27 cellular contexts compared by ENCODE assay signal in the genomic region with DNA sequence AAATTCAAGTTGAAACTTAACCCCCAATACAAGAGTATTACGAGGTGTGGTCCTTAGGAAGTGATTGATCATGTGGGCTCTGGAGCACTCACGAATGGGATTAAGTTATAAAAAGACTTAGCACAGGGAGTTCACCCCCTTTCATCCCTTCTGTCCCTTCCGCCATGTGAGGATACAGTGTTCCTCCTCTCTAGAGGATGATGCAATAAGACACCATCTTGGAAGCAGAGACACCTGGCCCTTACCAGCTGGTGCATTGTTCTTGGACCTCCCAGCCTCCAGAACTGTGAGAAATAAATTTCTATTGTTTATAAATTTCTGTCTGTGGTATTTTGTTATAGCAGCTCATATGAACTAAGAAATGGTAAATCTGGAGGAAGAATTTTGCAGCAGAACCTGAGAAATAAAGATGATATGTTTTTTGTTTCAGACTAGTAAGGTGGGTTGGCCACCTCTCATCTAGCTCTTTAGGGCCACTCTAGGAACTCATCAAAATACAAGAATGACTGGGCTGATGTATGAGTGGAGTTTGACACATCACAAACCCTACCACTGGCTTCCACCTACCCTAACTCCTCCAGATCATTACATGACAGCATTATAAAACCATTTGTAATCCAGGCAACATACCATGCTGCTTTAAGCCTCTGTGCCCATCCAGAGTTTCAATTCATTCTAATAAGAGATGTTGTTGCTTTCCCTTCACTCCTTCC. TPM values are rescaled to one million over a fixed set of nuclear protein-coding genes. Genes with fewer than 3 reads are reported as not detected.
DNase-seq lines count a peak whose midpoint lies in the region; ATAC-seq, FAIRE-seq and TF ChIP-seq lines count a peak whose summit lies in the region.
"Had no signal": no experiment of that assay in that cellular context is flagged by ENCODE, and none has a peak within 500 bp of the region (broad histone marks: within the 10 kb centered on the region; RNA-seq: fewer than 3 reads in every experiment).

No MANE protein-coding gene starts in this region.

- no peak for TF ChIP-seq RAD21 in H1 (IDR thresholded peaks at IDR 0.05 in 1 of 2, conservative IDR thresholded peaks at IDR 0.05 in 1 of 2; ENCODE audit: low read depth in 2 of 2, low read length in 2 of 2)

- DNase-seq in NCI-H2171 treated with DMSO at 0.1 percent for 48 hours (lab: John Stamatoyannopoulos, UW) (peak; percentile 43), NCI-H2171 (lab: John Stamatoyannopoulos, UW) (no peak), WERI-Rb-1 (peak; percentile 10), H1 (ENCODE audit: low read depth in 1 of 2, low spot score in 2 of 2) (no peak), ecto neural progenitor cell (ENCODE audit: low spot score) (no peak)
- no peak for DNase-seq in activated T-cell treated with anti-CD3 and anti-CD28 coated beads, Interleukin-2, amount 50 U/mL, for 72 hours
- no peak for DNase-seq in activated T-cell treated with anti-CD3 and anti-CD28 coated beads, Interleukin-2, amount 50 U/mL, for 1 hour
- DNase-seq: 8988T; ACHN; AML-193; BE2C; CD4-positive, alpha-beta T cell; CD8-positive, alpha-beta memory T cell; DMS 273 treated with DMSO at 0.1 percent for 48 hours; DMS79; EL; GDM1; HFFc6 had no signal

- no peaks in the 10 kb centered on the region for H3K79me1 ChIP-seq in H1 (ENCODE audit: low read depth, low read length)

- peak; percentile 36 to 58 for ATAC-seq in activated T-cell treated with anti-CD3 and anti-CD28 coated beads, Interleukin-2, amount 50 U/mL, for 72 hours (replicated peaks in 1 of 2)
- no peak for ATAC-seq in GM18907 (IDR thresholded peaks at IDR 0.05; ENCODE audit: unreplicated experiment)
- ATAC-seq: A549, GM12878, GM23338 had no signal

- H2BK20ac ChIP-seq in H1 (ENCODE audit: low read length): no peak overlapping the region

- H3K27ac ChIP-seq in WERI-Rb-1 (no peak overlapping the region), H1 (ENCODE audit: low read depth, low read length) (no peak overlapping the region)
- H3K27ac ChIP-seq: A549; BLaER1 treated with 17β-estradiol and CSF1 and Interleukin-3, amounts not matched to agents 10 nM and 100 nM had no signal

- TF ChIP-seq EP300 in H1 (IDR thresholded peaks at IDR 0.05; ENCODE audit: borderline replicate concordance in 1 of 2, low read depth in 2 of 2, low read length in 2 of 2): no peak

- no peaks in the 10 kb centered on the region for H3K79me2 ChIP-seq in H1 (ENCODE audit: control insufficient read depth in 1 of 2, insufficient read depth in 2 of 2, low read length in 2 of 2)

- no peak overlapping the region for H2AK5ac ChIP-seq in H1 (ENCODE audit: low read depth, low read length)

- no peak overlapping the region for H3K23ac ChIP-seq in H1 (ENCODE audit: insufficient read length)

- no peak overlapping the region for H4K8ac ChIP-seq in H1 (ENCODE audit: extremely low read depth, insufficient read depth, low read length)

- H3K36me3 ChIP-seq in WERI-Rb-1: no peaks in the 10 kb centered on the region
- H3K36me3 ChIP-seq in H1 (ENCODE audit: control insufficient read depth in 2 of 4, insufficient read depth in 4 of 4, low read length in 3 of 4): no peaks in the 10 kb centered on the region
- H3K36me3 ChIP-seq: BE2C; BLaER1 treated with 17β-estradiol and CSF1 and Interleukin-3, amounts not matched to agents 10 nM and 100 nM; HAP-1 had no signal

- H3K14ac ChIP-seq in H1 (ENCODE audit: insufficient read length): no peak overlapping the region

- H4K20me1 ChIP-seq in H1 (replicated peaks in 1 of 2; ENCODE audit: control insufficient read depth in 1 of 2, insufficient read depth in 2 of 2, low read length in 2 of 2): no peaks in the 10 kb centered on the region
- H4K20me1 ChIP-seq: BLaER1 treated with 17β-estradiol and CSF1 and Interleukin-3, amounts not matched to agents 10 nM and 100 nM had no signal

- H3K9me3 ChIP-seq in WERI-Rb-1 (ENCODE audit: severe bottlenecking) (no peaks in the 10 kb centered on the region), H1 (ENCODE audit: insufficient read depth in 2 of 2, low read depth in 1 of 2, low read length in 1 of 2) (no peaks in the 10 kb centered on the region)
- H3K9me3 ChIP-seq: A549; BE2C; BLaER1 treated with 17β-estradiol and CSF1 and Interleukin-3, amounts not matched to agents 10 nM and 100 nM; HAP-1 had no signal

- POLR2A ChIA-PET in H1 (lab: Charles Lee; ENCODE audit: partially characterized antibody): no interaction called here

- H3K4me3 ChIP-seq in WERI-Rb-1 (ENCODE audit: low read depth, low read length) (no peak overlapping the region), H1 (ENCODE audit: extremely low read depth in 1 of 4, insufficient read depth in 2 of 4, low read depth in 3 of 4, low read length in 4 of 4) (no peak overlapping the region)
- H3K4me3 ChIP-seq: A549; BLaER1 treated with 17β-estradiol and CSF1 and Interleukin-3, amounts not matched to agents 10 nM and 100 nM; GM12878; GM23338; HAP-1 had no signal

- no peaks in the 10 kb centered on the region for H3K27me3 ChIP-seq in WERI-Rb-1 (ENCODE audit: insufficient read depth, low read depth, severe bottlenecking)
- H3K27me3 ChIP-seq in H1 (replicated peaks in 1 of 4; ENCODE audit: control insufficient read depth in 3 of 4, extremely low read depth in 1 of 4, insufficient read depth in 3 of 4, low read length in 3 of 4): no peaks in the 10 kb centered on the region
- H3K27me3 ChIP-seq: BE2C had no signal

- FAIRE-seq in H1 (lab: Jason Lieb, UNC): no peak
- FAIRE-seq: A549, D721Med, GM12878, H54 had no signal

- no peaks in the 10 kb centered on the region for H3K36me3 Mint-ChIP-seq in activated T-cell treated with anti-CD3 and anti-CD28 coated beads, Interleukin-2, amount 50 U/mL, for 72 hours (ENCODE audit: insufficient read depth in 2 of 2)
- H3K36me3 Mint-ChIP-seq: CD14-positive monocyte; CD8-positive, alpha-beta memory T cell had no signal

- H3K4me1 ChIP-seq in H1 (replicated peaks in 1 of 4; ENCODE audit: control insufficient read depth in 3 of 4, insufficient read depth in 4 of 4, low read length in 3 of 4): no peaks in the 10 kb centered on the region
- H3K4me1 ChIP-seq: A549; BE2C; BLaER1 treated with 17β-estradiol and CSF1 and Interleukin-3, amounts not matched to agents 10 nM and 100 nM; HAP-1 had no signal

- no peak overlapping the region for H4K5ac ChIP-seq in H1 (ENCODE audit: insufficient read length, low read depth, low read length)

- H3K56ac ChIP-seq in H1 (replicated peaks; ENCODE audit: insufficient read length, low read depth, low read length): no peak overlapping the region

- no peak overlapping the region for H3K18ac ChIP-seq in H1 (ENCODE audit: extremely low read depth, low read length)

- H3K9me3 Mint-ChIP-seq in activated T-cell treated with anti-CD3 and anti-CD28 coated beads, Interleukin-2, amount 50 U/mL, for 72 hours: no peaks in the 10 kb centered on the region
- H3K9me3 Mint-ChIP-seq: CD14-positive monocyte; CD4-positive, alpha-beta T cell; GM23338; HFFc6 had no signal

- no peaks in the 10 kb centered on the region for H3K4me1 Mint-ChIP-seq in activated T-cell treated with anti-CD3 and anti-CD28 coated beads, Interleukin-2, amount 50 U/mL, for 72 hours (ENCODE audit: low read depth)
- H3K4me1 Mint-ChIP-seq: CD14-positive monocyte; CD8-positive, alpha-beta memory T cell; GM23338 had no signal

- H2BK15ac ChIP-seq in H1 (ENCODE audit: low read length): no peak overlapping the region

- no peak overlapping the region for H3K4me3 Mint-ChIP-seq in activated T-cell treated with anti-CD3 and anti-CD28 coated beads, Interleukin-2, amount 50 U/mL, for 72 hours
- H3K4me3 Mint-ChIP-seq: CD4-positive, alpha-beta T cell; CD8-positive, alpha-beta memory T cell; GM23338; HFFc6 had no signal

- no peak overlapping the region for H3K4ac ChIP-seq in H1 (replicated peaks; ENCODE audit: insufficient read length, low read depth, low read length)

- TF ChIP-seq CTCF in WERI-Rb-1 (IDR thresholded peaks at IDR 0.05; ENCODE audit: low read depth, low read length) (no peak), H1 (IDR thresholded peaks at IDR 0.05; ENCODE audit: control extremely low read depth in 1 of 3, insufficient read depth in 1 of 3, low read depth in 1 of 3, low read length in 3 of 3) (no peak)

- no peak overlapping the region for H3K9ac ChIP-seq in H1 (replicated peaks in 1 of 4; ENCODE audit: extremely low read depth in 1 of 4, low read depth in 3 of 4, low read length in 3 of 4)
- H3K9ac ChIP-seq: BLaER1 treated with 17β-estradiol and CSF1 and Interleukin-3, amounts not matched to agents 10 nM and 100 nM had no signal

- H3K27ac Mint-ChIP-seq in activated T-cell treated with anti-CD3 and anti-CD28 coated beads, Interleukin-2, amount 50 U/mL, for 72 hours: no peak overlapping the region
- H3K27ac Mint-ChIP-seq: CD14-positive monocyte; CD4-positive, alpha-beta T cell; CD8-positive, alpha-beta memory T cell; GM23338; HFFc6 had no signal

- CTCF ChIA-PET in H1 (lab: Charles Lee; ENCODE audit: partially characterized antibody): interaction anchor here (0.6 to 1.0 kb wide), 3 partner anchors 14 to 152 kb away, joined by 3 read pairs; no protein-coding TSS in a partner anchor

- no peak for TF ChIP-seq POLR2A in H1 (IDR thresholded peaks at IDR 0.05; ENCODE audit: control extremely low read depth in 1 of 2, low read depth in 2 of 2, low read length in 2 of 2)

- H3K23me2 ChIP-seq in H1 (ENCODE audit: low read depth, low read length): no peaks in the 10 kb centered on the region

- H3K27me3 Mint-ChIP-seq in activated T-cell treated with anti-CD3 and anti-CD28 coated beads, Interleukin-2, amount 50 U/mL, for 72 hours (ENCODE audit: low read depth): peaks cover 13% of the 10 kb centered on the region

- no peak overlapping the region for H3K4me2 ChIP-seq in H1 (ENCODE audit: insufficient read depth in 1 of 2, low read depth in 2 of 2, low read length in 2 of 2)
- H3K4me2 ChIP-seq: A549; BLaER1 treated with 17β-estradiol and CSF1 and Interleukin-3, amounts not matched to agents 10 nM and 100 nM; GM23338 had no signal

- H2AFZ ChIP-seq in H1 (ENCODE audit: low read length): no peak overlapping the region; the same call in 1 of the 2 replicates
- H2AFZ ChIP-seq: GM23338 had no signal

- H2BK120ac ChIP-seq in H1 (replicated peaks; ENCODE audit: low read depth, low read length): no peak overlapping the region

- no peak overlapping the region for H2BK12ac ChIP-seq in H1 (ENCODE audit: low read depth, low read length)

- no peak overlapping the region for H4K91ac ChIP-seq in H1 (replicated peaks; ENCODE audit: insufficient read length, low read length)

- H2BK5ac ChIP-seq in H1 (ENCODE audit: low read depth, low read length): no peak overlapping the region

- WGBS in H1 (ENCODE audit: extremely low coverage in 1 of 2, insufficient coverage in 1 of 2, insufficient read length in 1 of 2, insufficient replicate concordance in 2 of 2, low coverage in 1 of 2, low lambda C conversion rate in 2 of 2, missing lambda C conversion rate in 1 of 2), 2 experiments: 87% methylated on average over 3 of the region's 3 CpGs; no CpG with 5 or more reads in 1 of the 2 experiments

RNA-seq across cellular contexts. Expression of a gene that starts 22.4 kb away (rescaled TPM):
- not detected for total RNA-seq in activated T-cell treated with anti-CD3 and anti-CD28 coated beads, Interleukin-2, amount 50 U/mL, for 72 hours
- 0.24 and 0.40 TPM in 2 replicates for total RNA-seq in H1 (2021; fragmentation: NEBNext Ultra II Directional; extraction: Animal tissue kit (Norgen Biotek cat#: 25700))
- 0.09 and 0.24 TPM in 2 replicates for polyA plus RNA-seq in H1 (2011; rRNA removed)
- 0.22 TPM for polyA plus RNA-seq in H1 (2011; cell fraction: cytosol; rRNA removed)
- 0.26 TPM for polyA plus RNA-seq in H1 (2011; cell fraction: nucleus; rRNA removed)
- 0.09 to 0.19 TPM (median 0.14 TPM) in 4 replicates for polyA plus RNA-seq in H1 (2012, experiment 1 of 2)
- not detected for polyA plus RNA-seq in H1 (2012, experiment 2 of 2)
- 0.18 TPM for polyA plus RNA-seq in H1 (2013, experiment 1 of 2)
- polyA plus RNA-seq in H1 (2013, experiment 2 of 2): 0.07 TPM
- 0.15 and 0.60 TPM in 2 replicates for polyA minus RNA-seq in H1 (2011; rRNA and poly(A)+ RNA removed)
- 0.59 TPM for polyA minus RNA-seq in H1 (2011; cell fraction: cytosol; rRNA and poly(A)+ RNA removed)
- polyA minus RNA-seq in H1 (2011; cell fraction: nucleus; rRNA and poly(A)+ RNA removed): 1.8 TPM
- total RNA-seq: CD4-positive, alpha-beta T cell; CD8-positive, alpha-beta memory T cell; GM12878; HFFc6 had no signal
- polyA plus RNA-seq: A549; CD14-positive monocyte; CD8-positive, alpha-beta memory T cell had no signal

Comparison
In these comparisons a context has a peak if more than half of its experiments do, and no peak if none do; other contexts are left out.
1. DNase-seq: peak in NCI-H2171 treated with DMSO at 0.1 percent for 48 hours (single experiment) and WERI-Rb-1 (single experiment); none in NCI-H2171 (single experiment), activated T-cell treated with anti-CD3 and anti-CD28 coated beads, Interleukin-2, amount 50 U/mL, for 72 hours (0 of 2), activated T-cell treated with anti-CD3 and anti-CD28 coated beads, Interleukin-2, amount 50 U/mL, for 1 hour (single experiment), H1 (0 of 2) and ecto neural progenitor cell (single experiment).